ENCODE assay signal across 1 cellular context in the genomic region with DNA sequence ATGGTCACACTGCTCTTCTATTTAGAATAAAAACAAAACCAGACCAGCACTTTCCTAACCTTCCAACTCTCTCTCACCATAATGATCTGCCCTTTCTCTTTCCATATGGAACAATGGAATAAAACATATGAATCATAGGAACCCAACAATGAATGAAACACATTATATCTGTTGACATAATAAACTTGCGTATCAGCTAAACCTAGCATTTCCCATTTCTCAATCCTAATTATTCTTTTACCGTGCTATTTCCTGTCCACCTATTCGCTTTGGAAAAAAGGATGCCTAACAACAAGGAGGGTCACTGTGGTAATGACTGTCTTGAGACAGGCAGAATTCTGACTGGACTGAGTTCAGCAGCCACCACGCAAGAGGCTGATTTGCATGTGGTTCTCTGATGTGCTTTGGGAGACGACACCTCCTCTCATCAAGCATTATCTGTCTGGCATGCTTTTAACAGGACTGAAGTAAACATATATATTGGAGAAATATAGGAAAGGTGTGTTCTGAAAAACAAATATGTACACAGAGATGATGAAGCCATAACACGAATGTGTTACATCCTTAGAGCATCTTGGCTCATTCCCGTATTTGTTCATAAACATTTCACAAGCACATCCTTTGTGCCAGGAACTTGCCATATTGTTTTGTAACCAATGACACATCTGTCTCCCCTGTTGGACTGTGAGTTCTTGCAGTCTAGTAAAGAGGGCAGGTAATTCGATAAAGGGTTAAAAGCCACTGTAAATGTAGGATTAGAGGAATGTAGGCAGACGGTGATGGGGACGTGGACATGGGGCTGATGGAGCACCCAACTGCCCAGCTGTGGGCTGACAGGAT.
TF ChIP-seq lines count a peak whose summit lies in the region.

No MANE protein-coding gene starts in this region.

TF ChIP-seq in WTC11, 78 proteins besides CTCF, POLR2A, EP300 and RAD21 (continued from another document):
- TF ChIP-seq, protein P1, sequence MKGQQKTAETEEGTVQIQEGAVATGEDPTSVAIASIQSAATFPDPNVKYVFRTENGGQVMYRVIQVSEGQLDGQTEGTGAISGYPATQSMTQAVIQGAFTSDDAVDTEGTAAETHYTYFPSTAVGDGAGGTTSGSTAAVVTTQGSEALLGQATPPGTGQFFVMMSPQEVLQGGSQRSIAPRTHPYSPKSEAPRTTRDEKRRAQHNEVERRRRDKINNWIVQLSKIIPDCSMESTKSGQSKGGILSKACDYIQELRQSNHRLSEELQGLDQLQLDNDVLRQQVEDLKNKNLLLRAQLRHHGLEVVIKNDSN (CRISPR knock-in tag; IDR thresholded peaks at IDR 0.05), result no peak
- TF ChIP-seq ESRRA (CRISPR knock-in tag; IDR thresholded peaks at IDR 0.05; ENCODE audit: borderline replicate concordance), result no peak
